ENCODE assay signal across 27 cellular contexts in the genomic region with DNA sequence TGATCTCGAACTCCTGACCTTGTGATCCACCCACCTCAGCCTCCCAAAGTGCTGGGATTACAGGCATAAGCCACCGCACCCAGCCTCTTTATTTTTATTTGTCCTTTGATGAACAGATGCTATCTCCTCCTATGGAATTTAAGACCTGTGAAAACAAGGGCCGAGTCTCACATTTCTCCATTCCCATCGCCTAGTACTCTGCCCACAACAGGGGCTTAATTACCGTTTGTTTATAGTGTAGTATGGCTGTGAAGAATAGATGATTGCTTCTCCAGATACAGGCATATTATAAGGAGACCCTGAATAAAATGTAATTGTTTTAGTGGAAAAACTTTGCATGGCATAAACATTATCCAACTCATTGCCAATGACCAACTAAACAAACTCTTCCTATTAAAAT.
"Had no signal": no experiment of that assay in that cellular context is flagged by ENCODE, and none has a peak within 500 bp of the region (broad histone marks: within the 10 kb centered on the region; RNA-seq: fewer than 3 reads in every experiment).

No MANE protein-coding gene starts in this region.

- DNase-seq: hippocampal formation; immature natural killer cell; kidney; left colon; left ventricle myocardium inferior; naive thymus-derived CD8-positive, alpha-beta T cell; nucleus accumbens; pancreas; posterior cingulate gyrus; retina; right cardiac atrium; stimulated activated CD4-positive, alpha-beta T cell treated with anti-CD3 and anti-CD28 coated beads, Interleukin-12 subunit alpha, Interleukin-12 subunit beta, amount 100 ng/mL, for 4 hours; stimulated activated CD4-positive, alpha-beta T cell treated with anti-CD3 and anti-CD28 coated beads, Interleukin-15, amount 100 ng/mL, for 24 hours; stimulated activated CD4-positive, alpha-beta T cell treated with anti-CD3 and anti-CD28 coated beads, Interleukin-2, amount 100 ng/mL, for 24 hours; stimulated activated CD4-positive, alpha-beta T cell treated with anti-CD3 and anti-CD28 coated beads, Interleukin-4, amount 100 ng/mL, for 1 hour; stimulated activated naive B cell treated with anti-CD40 and anti-IgM and Interleukin-4, amounts not matched to agents 10 μg/mL and 1 μg/mL and 100 μg/mL, for 72 hours; stimulated activated naive CD8-positive, alpha-beta T cell treated with anti-CD3 and anti-CD28 coated beads, Interleukin-15, Interleukin-2, amounts not matched to agents 100 U/mL and 50 U/mL, for 24 hours; stomach; testis; thyroid gland; transverse colon; upper lobe of left lung had no signal

- H3K9me3 ChIP-seq: left ventricle myocardium inferior, pancreas, prostate gland, stomach, testis, thyroid gland, transverse colon, upper lobe of left lung, vagina had no signal

- H3K36me3 ChIP-seq: left ventricle myocardium inferior, pancreas, prostate gland, stomach, thyroid gland, transverse colon, upper lobe of left lung, vagina had no signal

- ATAC-seq: left colon; naive thymus-derived CD8-positive, alpha-beta T cell; pancreas; right cardiac atrium; sciatic nerve; stimulated activated naive B cell treated with anti-CD40 and anti-IgM and Interleukin-4, amounts not matched to agents 10 μg/mL and 1 μg/mL and 100 μg/mL, for 72 hours; stimulated activated naive CD8-positive, alpha-beta T cell treated with anti-CD3 and anti-CD28 coated beads, Interleukin-15, Interleukin-2, amounts not matched to agents 100 U/mL and 50 U/mL, for 24 hours had no signal

- H3K27me3 ChIP-seq: pancreas, stomach, testis, thyroid gland, transverse colon, upper lobe of left lung, vagina had no signal

- H3K4me3 ChIP-seq: left ventricle myocardium inferior, lung, pancreas, prostate gland, skin epidermis, stomach, testis, thyroid gland, transverse colon, upper lobe of left lung, vagina had no signal

- H3K4me1 ChIP-seq: pancreas, prostate gland, stomach, testis, thyroid gland, transverse colon, upper lobe of left lung had no signal

- H3K27ac ChIP-seq: left ventricle myocardium inferior, pancreas, prostate gland, skin epidermis, stomach, testis, thyroid gland, transverse colon, upper lobe of left lung, vagina had no signal
